In the genomic region with DNA sequence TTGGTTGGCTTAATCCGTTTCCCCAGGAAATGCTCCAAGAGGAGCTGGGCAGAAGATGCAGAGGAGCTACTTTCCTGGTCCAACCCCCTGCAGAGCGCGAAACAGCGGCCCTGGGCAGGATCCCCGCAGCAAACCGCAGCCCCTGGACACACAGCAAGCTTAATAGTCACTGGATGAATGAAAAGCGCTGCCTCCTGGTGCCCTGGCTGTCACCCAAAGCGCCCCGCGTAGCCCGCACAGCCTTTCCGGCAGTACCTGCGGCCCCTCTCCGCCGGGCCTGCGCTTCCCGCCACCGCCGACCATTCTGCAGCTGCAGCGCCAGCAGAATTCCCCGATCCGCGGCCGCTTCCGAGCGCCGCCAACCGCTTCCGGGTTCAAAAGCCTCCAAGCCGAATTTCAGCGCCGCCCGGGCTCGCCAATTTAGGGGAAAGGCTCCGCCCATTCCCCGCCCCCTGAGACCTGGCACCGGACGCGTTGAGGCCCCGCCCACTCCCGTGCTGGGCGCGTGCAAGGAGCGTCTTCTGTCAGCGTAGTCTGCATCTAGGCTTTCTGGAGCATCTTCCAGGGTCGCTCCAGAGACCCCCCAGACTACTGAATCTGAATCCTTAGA, we compare ENCODE assay signal across 8 cellular contexts. TPM values are rescaled to one million over a fixed set of nuclear protein-coding genes. Genes with fewer than 3 reads are reported as not detected.
DNase-seq lines count a peak whose midpoint lies in the region; ATAC-seq and TF ChIP-seq lines count a peak whose summit lies in the region.

A gene (minus strand): TSS at position 370 of the 610 bp plus-strand sequence. CDS start 67 bp downstream, at position 303.

- H3K4me1 Mint-ChIP-seq in natural killer cell treated with Interleukin-12 subunit alpha and Interleukin-12 subunit beta and Interleukin-15 and Interleukin-18, amount 100 ng/mL, for 72 hours (ENCODE audit: low read depth in 2 of 2), result peaks cover 40 to 42% of the 10 kb centered on the region in 2 donors
- H3K4me1 Mint-ChIP-seq in stimulated activated naive CD8-positive, alpha-beta T cell treated with anti-CD3 and anti-CD28 coated beads, Interleukin-15, Interleukin-2, amounts not matched to agents 100 ng/mL and 50 ng/mL, for 24 hours (ENCODE audit: low read depth), result peaks cover 24% of the 10 kb centered on the region

- H3K4me3 Mint-ChIP-seq in natural killer cell treated with Interleukin-12 subunit alpha and Interleukin-12 subunit beta and Interleukin-15 and Interleukin-18, amount 100 ng/mL, for 72 hours, result peak within 1 kb of the TSS; percentile 94
- H3K4me3 Mint-ChIP-seq in stimulated activated naive CD8-positive, alpha-beta T cell treated with anti-CD3 and anti-CD28 coated beads, Interleukin-15, Interleukin-2, amounts not matched to agents 100 ng/mL and 50 ng/mL, for 24 hours, result peak within 1 kb of the TSS; percentile 91

- peaks cover 7% of the 10 kb centered on the region for H3K36me3 ChIP-seq in RWPE2 (ENCODE audit: low read depth)

- H3K9me3 Mint-ChIP-seq in natural killer cell treated with Interleukin-12 subunit alpha and Interleukin-12 subunit beta and Interleukin-15 and Interleukin-18, amount 100 ng/mL, for 72 hours, result no peaks in the 10 kb centered on the region
- H3K9me3 Mint-ChIP-seq in stimulated activated naive CD8-positive, alpha-beta T cell treated with anti-CD3 and anti-CD28 coated beads, Interleukin-15, Interleukin-2, amounts not matched to agents 100 ng/mL and 50 ng/mL, for 24 hours, result no peaks in the 10 kb centered on the region

- DNase-seq in EL, result peak; percentile 91
- DNase-seq in H4 (ENCODE audit: low spot score), result peak; percentile 72
- peak; percentile 94 for DNase-seq in LoVo (ENCODE audit: low spot score)
- peak; percentile 91 for DNase-seq in RWPE2 (ENCODE audit: low spot score)
- DNase-seq in activated effector memory CD4-positive, alpha-beta T cell treated with Interleukin-2 at 50 U/mL for 16 hours, result peak; percentile 89
- DNase-seq in fibroblast of peridontal ligament (ENCODE audit: extremely low read depth), result peak; percentile 79
- peak; percentile 96 for DNase-seq in natural killer cell treated with Interleukin-12 subunit alpha and Interleukin-12 subunit beta and Interleukin-15 and Interleukin-18, amount 100 ng/mL, for 72 hours (ENCODE audit: low spot score)

- peak within 1 kb of the TSS; percentile 39 for H3K27ac ChIP-seq in RWPE2 (ENCODE audit: poor library complexity, severe bottlenecking)

- ATAC-seq in RWPE2 (ENCODE audit: low read depth), result peak; percentile 94
- ATAC-seq in natural killer cell treated with Interleukin-12 subunit alpha and Interleukin-12 subunit beta and Interleukin-15 and Interleukin-18, amount 100 ng/mL, for 72 hours, result peak; percentile 91 to 95

- peak within 1 kb of the TSS; percentile 77 to 94 for H3K27ac Mint-ChIP-seq in natural killer cell treated with Interleukin-12 subunit alpha and Interleukin-12 subunit beta and Interleukin-15 and Interleukin-18, amount 100 ng/mL, for 72 hours
- peak within 1 kb of the TSS; percentile 75 for H3K27ac Mint-ChIP-seq in stimulated activated naive CD8-positive, alpha-beta T cell treated with anti-CD3 and anti-CD28 coated beads, Interleukin-15, Interleukin-2, amounts not matched to agents 100 ng/mL and 50 ng/mL, for 24 hours

- peak within 1 kb of the TSS; percentile 56 for H3K4me3 ChIP-seq in RWPE2 (ENCODE audit: severe bottlenecking)

- H3K4me1 ChIP-seq in RWPE2 (ENCODE audit: insufficient read depth, poor library complexity, severe bottlenecking), result peaks cover 7% of the 10 kb centered on the region

- no peak for TF ChIP-seq CTCF in RWPE2 (IDR thresholded peaks at IDR 0.05; ENCODE audit: poor library complexity, severe bottlenecking)

- H3K27me3 Mint-ChIP-seq in natural killer cell treated with Interleukin-12 subunit alpha and Interleukin-12 subunit beta and Interleukin-15 and Interleukin-18, amount 100 ng/mL, for 72 hours, result no peaks in the 10 kb centered on the region
- H3K27me3 Mint-ChIP-seq in stimulated activated naive CD8-positive, alpha-beta T cell treated with anti-CD3 and anti-CD28 coated beads, Interleukin-15, Interleukin-2, amounts not matched to agents 100 ng/mL and 50 ng/mL, for 24 hours, result peaks cover 3% of the 10 kb centered on the region

- no peaks in the 10 kb centered on the region for H3K9me3 ChIP-seq in RWPE2 (ENCODE audit: severe bottlenecking)

- no peaks in the 10 kb centered on the region for H3K36me3 Mint-ChIP-seq in natural killer cell treated with Interleukin-12 subunit alpha and Interleukin-12 subunit beta and Interleukin-15 and Interleukin-18, amount 100 ng/mL, for 72 hours
- H3K36me3 Mint-ChIP-seq in stimulated activated naive CD8-positive, alpha-beta T cell treated with anti-CD3 and anti-CD28 coated beads, Interleukin-15, Interleukin-2, amounts not matched to agents 100 ng/mL and 50 ng/mL, for 24 hours (ENCODE audit: low read depth), result peaks cover under 1% of the 10 kb centered on the region

- H3K27me3 ChIP-seq in RWPE2 (ENCODE audit: insufficient read depth, poor library complexity, severe bottlenecking), result no peaks in the 10 kb centered on the region

RNA-seq across cellular contexts. Expression of the gene that starts here (rescaled TPM):
- 55.7 and 69.1 TPM in 2 replicates for total RNA-seq in H4 (2014; rRNA removed; shearing (Covaris generic))
- 10 to 100 TPM; 22.3 to 25.9 TPM for total RNA-seq in natural killer cell treated with Interleukin-12 subunit alpha and Interleukin-12 subunit beta and Interleukin-15 and Interleukin-18, amount 100 ng/mL, for 72 hours

Comparison
In these comparisons a context has a peak if more than half of its experiments do, and no peak if none do; other contexts are left out.
1. Peak in every context shown above with its lines: DNase-seq, ATAC-seq, H3K4me3 ChIP-seq and H3K27ac ChIP-seq.